ENCODE assay signal across 8 cellular contexts in the genomic region with DNA sequence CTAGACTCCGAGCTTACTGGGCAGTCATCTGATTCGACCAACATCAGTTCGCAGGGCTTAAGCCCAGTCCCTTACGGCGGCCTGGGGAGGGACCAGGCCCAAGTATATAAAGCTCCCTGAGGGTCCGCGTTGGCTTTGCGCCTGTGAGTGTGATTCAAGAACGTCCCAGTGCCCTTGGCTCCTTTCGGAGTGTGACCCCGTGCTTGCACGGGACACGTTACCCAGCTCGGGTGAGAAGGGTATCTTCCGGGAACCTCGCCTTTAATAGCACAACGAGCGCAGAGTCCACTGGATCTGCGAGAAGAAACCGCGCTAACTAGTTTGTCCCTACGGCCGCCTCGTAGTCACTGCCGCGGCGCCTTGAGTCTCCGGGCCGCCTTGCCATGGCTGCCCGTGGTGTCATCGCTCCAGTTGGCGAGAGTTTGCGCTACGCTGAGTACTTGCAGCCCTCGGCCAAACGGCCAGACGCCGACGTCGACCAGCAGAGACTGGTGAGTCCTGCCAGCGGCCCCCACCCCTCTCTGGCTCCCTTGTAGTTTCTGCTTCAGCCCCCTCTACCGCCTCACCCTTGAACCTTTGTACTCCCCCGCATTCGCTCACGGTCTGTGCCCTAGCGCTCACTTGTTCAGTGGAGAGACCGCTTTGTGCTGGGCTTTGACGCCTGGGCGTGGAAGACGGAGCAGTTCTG. TPM values are rescaled to one million over a fixed set of nuclear protein-coding genes. Genes with fewer than 3 reads are reported as not detected.
DNase-seq lines count a peak whose midpoint lies in the region; ATAC-seq and TF ChIP-seq lines count a peak whose summit lies in the region.

A gene (plus strand): TSS at position 343 of the 688 bp plus-strand sequence. CDS start 41 bp downstream, at position 384.

- TF ChIP-seq CTCF in MM.1S (IDR thresholded peaks at IDR 0.05; ENCODE audit: low read length) (no peak), choroid plexus epithelial cell (conservative IDR thresholded peaks at IDR 0.05; ENCODE audit: low read depth, low read length) (peak; percentile 25)

- peak within 1 kb of the TSS; percentile 70 for H3K4me2 ChIP-seq in MM.1S (ENCODE audit: low read depth, low read length)

- peak; percentile 95 for ATAC-seq in activated CD4-positive, alpha-beta T cell treated with anti-CD3 and anti-CD28 coated beads for 36 hours

- intact Hi-C loops in activated CD4-positive, alpha-beta T cell treated with anti-CD3 and anti-CD28 coated beads for 36 hours (cut with DNase I, micrococcal nuclease), result loop anchor here (1.0 to 5.0 kb wide), 5 partner anchors 20 to 53 kb away; a partner anchor contains a TSS

- H3K36me3 Mint-ChIP-seq in activated CD4-positive, alpha-beta T cell treated with anti-CD3 and anti-CD28 coated beads for 36 hours (ENCODE audit: low read depth), result peaks cover 15% of the 10 kb centered on the region

- H3K27me3 ChIP-seq in MM.1S (replicated peaks; ENCODE audit: insufficient read depth, low read length), result no peaks in the 10 kb centered on the region

- no peaks in the 10 kb centered on the region for H3K27me3 Mint-ChIP-seq in activated CD4-positive, alpha-beta T cell treated with anti-CD3 and anti-CD28 coated beads for 36 hours

- peak within 1 kb of the TSS; percentile 99 for H3K4me3 Mint-ChIP-seq in activated CD4-positive, alpha-beta T cell treated with anti-CD3 and anti-CD28 coated beads for 36 hours

- no peaks in the 10 kb centered on the region for H3K9me3 ChIP-seq in ES-I3 (ENCODE audit: control insufficient read depth, insufficient read depth, low read length)
- no peaks in the 10 kb centered on the region for H3K9me3 ChIP-seq in MM.1S (replicated peaks; ENCODE audit: insufficient read depth, low read length)

- H3K9ac ChIP-seq in ES-I3 (ENCODE audit: low read depth, low read length), result peak within 1 kb of the TSS; percentile 75
- peak within 1 kb of the TSS; percentile 73 for H3K9ac ChIP-seq in MM.1S (ENCODE audit: low read length)

- H3F3A ChIP-seq in MM.1S (ENCODE audit: insufficient read depth, low read length), result 0 out of 2 replicates have a peak, but pooled peaks cover 4% of the 10 kb centered on the region

- peak within 1 kb of the TSS; percentile 91 for H3K27ac Mint-ChIP-seq in activated CD4-positive, alpha-beta T cell treated with anti-CD3 and anti-CD28 coated beads for 36 hours

- POLR2A ChIA-PET in activated CD4-positive, alpha-beta T cell treated with anti-CD3 and anti-CD28 coated beads for 36 hours (lab: Charles Lee), result interaction anchor here (0.9 to 1.3 kb wide), 2 partner anchors 32 to 529 kb away, joined by 4 to 8 read pairs; a partner anchor contains a TSS

- peaks cover 28% of the 10 kb centered on the region for H3K4me1 Mint-ChIP-seq in activated CD4-positive, alpha-beta T cell treated with anti-CD3 and anti-CD28 coated beads for 36 hours

- no peaks in the 10 kb centered on the region for H3K9me3 Mint-ChIP-seq in activated CD4-positive, alpha-beta T cell treated with anti-CD3 and anti-CD28 coated beads for 36 hours (ENCODE audit: low read depth)

- H3K79me2 ChIP-seq in MM.1S (ENCODE audit: low read length), result peaks cover 44% of the 10 kb centered on the region

- no peaks in the 10 kb centered on the region for H4K20me1 ChIP-seq in MM.1S (ENCODE audit: insufficient read depth, low read length)

- H3K9me2 ChIP-seq in MM.1S (replicated peaks; ENCODE audit: insufficient read depth, low read length), result no peaks in the 10 kb centered on the region

- CTCF ChIA-PET in activated CD4-positive, alpha-beta T cell treated with anti-CD3 and anti-CD28 coated beads for 36 hours (lab: Charles Lee), result interaction anchor here (0.6 to 1.6 kb wide), 8 partner anchors 15 to 813 kb away, joined by 3 to 5 read pairs (median 3); no protein-coding TSS in a partner anchor

- H3K36me3 ChIP-seq in ES-I3 (ENCODE audit: insufficient read depth, low read length) (no peaks in the 10 kb centered on the region), MM.1S (replicated peaks; ENCODE audit: insufficient read depth, low read length) (no peaks in the 10 kb centered on the region)

- peak within 1 kb of the TSS; percentile 79 for H3K4me3 ChIP-seq in MM.1S (ENCODE audit: low read length)
- peak within 1 kb of the TSS; percentile 77 for H3K4me3 ChIP-seq in choroid plexus epithelial cell (ENCODE audit: low read depth, low read length)

- peak within 1 kb of the TSS; percentile 72 for H3K27ac ChIP-seq in MM.1S (ENCODE audit: low read length)

- DNase-seq in GOT3 (lab: John Stamatoyannopoulos, UW) (peak; percentile 48), MM.1S (peak; percentile 72), choroid plexus epithelial cell (ENCODE audit: low read depth) (peak; percentile 87), kidney tubule cell (ENCODE audit: low spot score) (peak; percentile 86), NCI-H2171 (lab: John Stamatoyannopoulos, UW) (no peak)
- DNase-seq in activated CD4-positive, alpha-beta T cell treated with anti-CD3 and anti-CD28 coated beads for 36 hours, result peak; percentile 90
- peak; percentile 9 to 56 for DNase-seq in stimulated activated CD4-positive, alpha-beta T cell treated with anti-CD3 and anti-CD28 coated beads, Interleukin-1b, Interleukin-23, amount 100 ng/mL, for 1 hour (ENCODE audit: low read depth in 2 of 2)

- H2AFZ ChIP-seq in MM.1S (ENCODE audit: low read length), result peak within 1 kb of the TSS; percentile 91

- peaks cover 7% of the 10 kb centered on the region; the same call in 1 of the 2 replicates for H3K4me1 ChIP-seq in ES-I3 (ENCODE audit: insufficient read depth, low read length)
- no peaks in the 10 kb centered on the region for H3K4me1 ChIP-seq in MM.1S (ENCODE audit: low read length)

RNA-seq across cellular contexts. Expression of the gene that starts here (rescaled TPM):
- total RNA-seq in activated CD4-positive, alpha-beta T cell treated with anti-CD3 and anti-CD28 coated beads for 36 hours, result 10 to 100 TPM; 13.0 to 20.8 TPM
